In the genomic region with DNA sequence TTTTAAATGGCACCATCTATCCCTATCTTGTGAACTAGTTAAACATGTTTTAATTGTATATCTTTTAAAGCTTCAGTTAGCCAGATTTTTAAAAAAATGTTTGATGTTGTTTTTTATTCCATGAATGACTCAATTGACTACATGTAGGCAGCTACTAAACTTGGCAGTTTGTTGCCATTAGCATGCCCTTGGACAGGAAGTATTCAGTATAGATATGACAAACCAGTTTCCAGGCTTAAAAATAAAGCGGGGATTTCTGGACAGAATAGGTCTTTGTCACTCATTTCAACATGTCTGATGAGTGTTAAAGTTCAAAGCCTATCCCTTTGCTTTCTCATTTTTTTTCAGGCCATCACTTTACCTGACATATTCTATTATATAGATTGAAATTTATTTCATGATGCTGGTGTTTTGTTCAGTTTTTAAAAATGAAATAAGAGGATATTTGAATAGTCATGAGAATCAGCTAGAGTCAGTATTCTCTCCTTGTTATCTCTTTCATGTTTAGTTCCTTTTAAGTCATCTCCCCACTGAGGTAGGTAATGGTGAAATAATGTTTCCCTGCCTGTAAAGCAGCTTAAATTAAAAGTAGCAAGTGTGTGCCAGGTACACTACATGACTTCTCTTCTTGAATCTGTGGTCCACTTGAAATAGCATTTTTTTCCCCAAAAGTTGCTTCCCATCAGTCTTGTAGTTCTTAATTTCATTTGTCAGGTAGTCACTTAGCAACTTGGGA, we compare ENCODE assay signal across 9 cellular contexts. TPM values are rescaled to one million over a fixed set of nuclear protein-coding genes. Genes with fewer than 3 reads are reported as not detected.
DNase-seq lines count a peak whose midpoint lies in the region; ATAC-seq and TF ChIP-seq lines count a peak whose summit lies in the region.
"Had no signal": no experiment of that assay in that cellular context is flagged by ENCODE, and none has a peak within 500 bp of the region (broad histone marks: within the 10 kb centered on the region; RNA-seq: fewer than 3 reads in every experiment).

No MANE protein-coding gene starts in this region.

- peak overlapping the region; percentile 43 for H3K4me3 Mint-ChIP-seq in activated naive CD4-positive, alpha-beta T cell treated with anti-CD3 and anti-CD28 coated beads, Interleukin-2, amount 10 ng/mL, durations not matched to agents 7 days and 5 days
- H3K4me3 Mint-ChIP-seq in activated CD8-positive, alpha-beta T cell treated with anti-CD3 and anti-CD28 coated beads, Interleukin-2, amount 10 ng/mL, durations not matched to agents 7 days and 5 days, result peak overlapping the region; percentile 40

- TF ChIP-seq CTCF in upper lobe of left lung (IDR thresholded peaks at IDR 0.05), result no peak

- H3K36me3 Mint-ChIP-seq in activated naive CD4-positive, alpha-beta T cell treated with anti-CD3 and anti-CD28 coated beads, Interleukin-2, amount 10 ng/mL, durations not matched to agents 7 days and 5 days, result peaks cover 64% of the 10 kb centered on the region
- H3K36me3 Mint-ChIP-seq in activated CD8-positive, alpha-beta T cell treated with anti-CD3 and anti-CD28 coated beads, Interleukin-2, amount 10 ng/mL, durations not matched to agents 7 days and 5 days (ENCODE audit: low read depth), result peaks cover 73% of the 10 kb centered on the region

- no peak for TF ChIP-seq EP300 in upper lobe of left lung (IDR thresholded peaks at IDR 0.05)

- POLR2A ChIA-PET in activated CD8-positive, alpha-beta T cell treated with anti-CD3 and anti-CD28 coated beads, Interleukin-2, amount 10 ng/mL, durations not matched to agents 7 days and 5 days (lab: Charles Lee), result interaction anchor here (1.0 to 19.6 kb wide), 5 partner anchors 10 to 88 kb away, joined by 3 to 280 read pairs (median 3); no protein-coding TSS in a partner anchor

- H3K27ac ChIP-seq in upper lobe of left lung, result peak overlapping the region in 2 of 4 donors; percentile 5 to 46
- H3K27ac ChIP-seq: right lobe of liver had no signal

- no peaks in the 10 kb centered on the region for H3K9me3 ChIP-seq in upper lobe of left lung
- H3K9me3 ChIP-seq: right lobe of liver had no signal

- peak overlapping the region; percentile 91 for H3K27ac Mint-ChIP-seq in activated naive CD4-positive, alpha-beta T cell treated with anti-CD3 and anti-CD28 coated beads, Interleukin-2, amount 10 ng/mL, durations not matched to agents 7 days and 5 days
- H3K27ac Mint-ChIP-seq in activated CD8-positive, alpha-beta T cell treated with anti-CD3 and anti-CD28 coated beads, Interleukin-2, amount 10 ng/mL, durations not matched to agents 7 days and 5 days, result peak overlapping the region; percentile 88

- no peaks in the 10 kb centered on the region for H3K9me3 Mint-ChIP-seq in activated naive CD4-positive, alpha-beta T cell treated with anti-CD3 and anti-CD28 coated beads, Interleukin-2, amount 10 ng/mL, durations not matched to agents 7 days and 5 days
- peaks cover 5% of the 10 kb centered on the region for H3K9me3 Mint-ChIP-seq in activated CD8-positive, alpha-beta T cell treated with anti-CD3 and anti-CD28 coated beads, Interleukin-2, amount 10 ng/mL, durations not matched to agents 7 days and 5 days (ENCODE audit: insufficient read depth)

- TF ChIP-seq POLR2A in upper lobe of left lung (IDR thresholded peaks at IDR 0.05), result no peak

- peak; percentile 77 for ATAC-seq in HG03108 (IDR thresholded peaks at IDR 0.05; ENCODE audit: unreplicated experiment)
- ATAC-seq in activated CD8-positive, alpha-beta T cell treated with anti-CD3 and anti-CD28 coated beads, Interleukin-2, amount 10 ng/mL, durations not matched to agents 7 days and 5 days, result peak; percentile 61
- no peak for ATAC-seq in upper lobe of left lung (ENCODE audit: low FRiP score in 2 of 2)

- 31 to 43% methylated on average over 1 of the region's 1 CpG for WGBS in upper lobe of left lung, 2 donors

- H3K4me3 ChIP-seq in upper lobe of left lung, result no peak overlapping the region
- H3K4me3 ChIP-seq: right lobe of liver had no signal

- peaks cover 81% of the 10 kb centered on the region for H3K4me1 Mint-ChIP-seq in activated naive CD4-positive, alpha-beta T cell treated with anti-CD3 and anti-CD28 coated beads, Interleukin-2, amount 10 ng/mL, durations not matched to agents 7 days and 5 days
- peaks cover 83% of the 10 kb centered on the region for H3K4me1 Mint-ChIP-seq in activated CD8-positive, alpha-beta T cell treated with anti-CD3 and anti-CD28 coated beads, Interleukin-2, amount 10 ng/mL, durations not matched to agents 7 days and 5 days (ENCODE audit: low read depth)

- H3K27me3 Mint-ChIP-seq in activated naive CD4-positive, alpha-beta T cell treated with anti-CD3 and anti-CD28 coated beads, Interleukin-2, amount 10 ng/mL, durations not matched to agents 7 days and 5 days, result no peaks in the 10 kb centered on the region
- no peaks in the 10 kb centered on the region for H3K27me3 Mint-ChIP-seq in activated CD8-positive, alpha-beta T cell treated with anti-CD3 and anti-CD28 coated beads, Interleukin-2, amount 10 ng/mL, durations not matched to agents 7 days and 5 days (ENCODE audit: low read depth)

- no peaks in the 10 kb centered on the region for H3K36me3 ChIP-seq in upper lobe of left lung
- H3K36me3 ChIP-seq: right lobe of liver had no signal

- H3K4me1 ChIP-seq in upper lobe of left lung, result peaks cover 22 to 39% (median 29%) of the 10 kb centered on the region in 4 donors
- H3K4me1 ChIP-seq: right lobe of liver had no signal

- CTCF ChIA-PET in activated naive CD4-positive, alpha-beta T cell treated with anti-CD3 and anti-CD28 coated beads, Interleukin-2, amount 10 ng/mL, durations not matched to agents 7 days and 5 days (lab: Charles Lee), result interaction anchor here (1.1 to 3.0 kb wide), 6 partner anchors 11 to 380 kb away, joined by 3 to 11 read pairs (median 4); partner anchors contain the start of gene TNFAIP8
- CTCF ChIA-PET in activated CD8-positive, alpha-beta T cell treated with anti-CD3 and anti-CD28 coated beads, Interleukin-2, amount 10 ng/mL, durations not matched to agents 7 days and 5 days (lab: Charles Lee), result interaction anchor here (0.9 to 5.2 kb wide), 12 partner anchors 8 to 93 kb away, joined by 3 to 29 read pairs (median 5); partner anchors contain the start of gene TNFAIP8

- DNase-seq in activated naive CD4-positive, alpha-beta T cell treated with anti-CD3 and anti-CD28 coated beads, Interleukin-2, amount 10 ng/mL, durations not matched to agents 7 days and 5 days, result no peak
- DNase-seq in activated naive CD4-positive, alpha-beta T cell (lab: John Stamatoyannopoulos, UW), result no peak
- DNase-seq in activated CD8-positive, alpha-beta T cell treated with anti-CD3 and anti-CD28 coated beads, Interleukin-2, amount 10 ng/mL, durations not matched to agents 7 days and 5 days, result no peak
- peak; percentile 27 for DNase-seq in pulmonary artery endothelial cell (ENCODE audit: low read depth, low spot score)
- no peak for DNase-seq in DMS79 (lab: John Stamatoyannopoulos, UW)
- no peak for DNase-seq in upper lobe of left lung
- DNase-seq in NCI-H2196 treated with DMSO at 0.1 percent for 48 hours (lab: John Stamatoyannopoulos, UW; ENCODE audit: unreplicated experiment), result no peak
- DNase-seq: right lobe of liver had no signal

- no peaks in the 10 kb centered on the region for H3K27me3 ChIP-seq in upper lobe of left lung
- H3K27me3 ChIP-seq: right lobe of liver had no signal

RNA-seq across cellular contexts. Expression of gene TNFAIP8, which starts 11.9 kb away (rescaled TPM):
- 100 to 1,000 TPM; 123 to 127 TPM for total RNA-seq in activated CD8-positive, alpha-beta T cell treated with anti-CD3 and anti-CD28 coated beads, Interleukin-2, amount 10 ng/mL, durations not matched to agents 7 days and 5 days
- total RNA-seq in pulmonary artery endothelial cell (18.4 and 22.3 TPM in 2 replicates), upper lobe of left lung (10 to 100 TPM; 14.7 to 33.2 (median 19.7) TPM)

Comparison
In these comparisons a context has a peak if more than half of its experiments do, and no peak if none do; other contexts are left out.
1. ATAC-seq: peak in HG03108 (single experiment) and activated CD8-positive, alpha-beta T cell treated with anti-CD3 and anti-CD28 coated beads, Interleukin-2, amount 10 ng/mL, durations not matched to agents 7 days and 5 days (single experiment); none in upper lobe of left lung (0 of 2).